In genomic region chr18:76686737-76687231, GRCh38 we compare ENCODE assay signal across 8 cellular contexts.
DNase-seq lines count a peak whose midpoint lies in the region; ATAC-seq and FAIRE-seq lines count a peak whose summit lies in the region.

No MANE protein-coding gene starts in this region.

- H3K27ac ChIP-seq in mesodermal cell (ENCODE audit: low read depth, low read length, severe bottlenecking): peak overlapping the region; percentile 59

- H3K4me1 Mint-ChIP-seq in activated naive CD4-positive, alpha-beta T cell treated with anti-CD3 and anti-CD28 coated beads for 36 hours (ENCODE audit: low read depth): peaks cover 11% of the 10 kb centered on the region
- peaks cover 10% of the 10 kb centered on the region for H3K4me1 Mint-ChIP-seq in T-helper 17 cell

- FAIRE-seq in endometrium (lab: Jason Lieb, UNC): peak; percentile 98

- WGBS in mesodermal cell (ENCODE audit: insufficient coverage in 2 of 2), 2 experiments: 7 to 32% methylated on average over 3 to 10 of the region's 11 CpGs

- no peaks in the 10 kb centered on the region for H3K9me3 Mint-ChIP-seq in activated naive CD4-positive, alpha-beta T cell treated with anti-CD3 and anti-CD28 coated beads for 36 hours

- no peak overlapping the region for H3K4me3 ChIP-seq in mesodermal cell (ENCODE audit: extremely low read depth, insufficient read depth, low read length, poor library complexity, severe bottlenecking)

- H3K27me3 Mint-ChIP-seq in activated naive CD4-positive, alpha-beta T cell treated with anti-CD3 and anti-CD28 coated beads for 36 hours (ENCODE audit: low read depth): peaks cover 14% of the 10 kb centered on the region
- peaks cover 57% of the 10 kb centered on the region for H3K27me3 Mint-ChIP-seq in T-helper 17 cell

- ATAC-seq in HG02610 (IDR thresholded peaks at IDR 0.05; ENCODE audit: unreplicated experiment): peak; percentile 65
- ATAC-seq in T-helper 17 cell: peak; percentile 75

- peak; percentile 62 for DNase-seq in activated naive CD4-positive, alpha-beta T cell treated with anti-CD3 and anti-CD28 coated beads for 36 hours
- no peak for DNase-seq in activated naive CD4-positive, alpha-beta T cell treated with anti-CD3 and anti-CD28 coated beads, Interleukin-2, amount 50 U/mL, for 16 hours
- DNase-seq in NCI-H1417 treated with DMSO at 0.1 percent for 48 hours (lab: John Stamatoyannopoulos, UW): peak; percentile 78
- DNase-seq in T-helper 17 cell: no peak
- no peak for DNase-seq in GM19240 (ENCODE audit: insufficient read length, low spot score)

- CTCF ChIA-PET in activated naive CD4-positive, alpha-beta T cell treated with anti-CD3 and anti-CD28 coated beads for 36 hours (lab: Charles Lee): interaction anchor here (0.6 to 3.1 kb wide), 5 partner anchors 23 to 308 kb away, joined by 3 to 14 read pairs (median 6); no protein-coding TSS in a partner anchor

- H3K4me3 Mint-ChIP-seq in activated naive CD4-positive, alpha-beta T cell treated with anti-CD3 and anti-CD28 coated beads for 36 hours: no peak overlapping the region
- no peak overlapping the region for H3K4me3 Mint-ChIP-seq in T-helper 17 cell

- intact Hi-C loops in activated naive CD4-positive, alpha-beta T cell treated with anti-CD3 and anti-CD28 coated beads for 36 hours (cut with micrococcal nuclease): loop anchor here (1.0 to 10.0 kb wide), 2 partner anchors 192 to 287 kb away; partner anchors contain the start of gene ZNF516

- no peak overlapping the region for H3K27ac Mint-ChIP-seq in activated naive CD4-positive, alpha-beta T cell treated with anti-CD3 and anti-CD28 coated beads for 36 hours
- H3K27ac Mint-ChIP-seq in T-helper 17 cell: peak overlapping the region; percentile 60

- no peaks in the 10 kb centered on the region for H3K36me3 ChIP-seq in mesodermal cell (ENCODE audit: control insufficient read depth, insufficient read depth, low read length)

- H3K36me3 Mint-ChIP-seq in activated naive CD4-positive, alpha-beta T cell treated with anti-CD3 and anti-CD28 coated beads for 36 hours (ENCODE audit: low read depth): no peaks in the 10 kb centered on the region
- no peaks in the 10 kb centered on the region for H3K36me3 Mint-ChIP-seq in T-helper 17 cell (ENCODE audit: low read depth)

- H3K4me1 ChIP-seq in mesodermal cell (ENCODE audit: control insufficient read depth, insufficient read depth, low read length, poor library complexity, severe bottlenecking): no peaks in the 10 kb centered on the region

- no peaks in the 10 kb centered on the region for H3K9me3 ChIP-seq in T-helper 17 cell (ENCODE audit: control insufficient read depth, low read length, poor library complexity, severe bottlenecking)
- H3K9me3 ChIP-seq in mesodermal cell (ENCODE audit: control insufficient read depth, low read length): no peaks in the 10 kb centered on the region

Comparison
In these comparisons a context has a peak if more than half of its experiments do, and no peak if none do; other contexts are left out.
1. DNase-seq: peak in activated naive CD4-positive, alpha-beta T cell treated with anti-CD3 and anti-CD28 coated beads for 36 hours (single experiment) and NCI-H1417 treated with DMSO at 0.1 percent for 48 hours (single experiment); none in activated naive CD4-positive, alpha-beta T cell treated with anti-CD3 and anti-CD28 coated beads, Interleukin-2, amount 50 U/mL, for 16 hours (single experiment), T-helper 17 cell (0 of 3) and GM19240 (single experiment).